19 cellular contexts compared by ENCODE assay signal in genomic region chr14:67733609-67734008, GRCh38. TPM values are rescaled to one million over a fixed set of nuclear protein-coding genes. Genes with fewer than 3 reads are reported as not detected.
DNase-seq lines count a peak whose midpoint lies in the region; ATAC-seq and TF ChIP-seq lines count a peak whose summit lies in the region.
"Had no signal": no experiment of that assay in that cellular context is flagged by ENCODE, and none has a peak within 500 bp of the region (broad histone marks: within the 10 kb centered on the region; RNA-seq: fewer than 3 reads in every experiment).

No MANE protein-coding gene starts in this region.

- H3K4me1 ChIP-seq in effector memory CD4-positive, alpha-beta T cell (ENCODE audit: control insufficient read depth, insufficient read depth, low read length, poor library complexity, severe bottlenecking) = no peaks in the 10 kb centered on the region

- no peaks in the 10 kb centered on the region for H3K36me3 ChIP-seq in brain microvascular endothelial cell (replicated peaks)
- no peaks in the 10 kb centered on the region for H3K36me3 ChIP-seq in effector memory CD4-positive, alpha-beta T cell (ENCODE audit: control insufficient read depth, insufficient read depth, low read length)

- no peak for ATAC-seq in activated CD4-positive, CD25-positive, alpha-beta regulatory T cell treated with anti-CD3 and anti-CD28 coated beads, Interleukin-2, amount 50 U/mL, for 24 hours

- H3K4me1 Mint-ChIP-seq in nephron = peaks cover 41% of the 10 kb centered on the region
- H3K4me1 Mint-ChIP-seq: IgD-negative memory B cell had no signal

- peak overlapping the region; percentile 67 to 93 (median 89) for H3K27ac Mint-ChIP-seq in nephron
- H3K27ac Mint-ChIP-seq: IgD-negative memory B cell had no signal

- peaks cover 9% of the 10 kb centered on the region for H3K27me3 Mint-ChIP-seq in nephron (ENCODE audit: low read depth)
- H3K27me3 Mint-ChIP-seq: IgD-negative memory B cell had no signal

- peak overlapping the region in 1 of 3 experiments; percentile 34 for H3K4me3 Mint-ChIP-seq in nephron
- H3K4me3 Mint-ChIP-seq: IgD-negative memory B cell had no signal

- H3K36me3 Mint-ChIP-seq in nephron (ENCODE audit: low read depth) = no peaks in the 10 kb centered on the region
- H3K36me3 Mint-ChIP-seq: IgD-negative memory B cell had no signal

- H3K4me3 ChIP-seq in brain microvascular endothelial cell (ENCODE audit: low read depth, low read length) = no peak overlapping the region
- no peak overlapping the region for H3K4me3 ChIP-seq in effector memory CD4-positive, alpha-beta T cell (ENCODE audit: insufficient read depth, low read depth, low read length, poor library complexity, severe bottlenecking)
- H3K4me3 ChIP-seq: PC-9 had no signal

- in situ Hi-C loops in brain microvascular endothelial cell (cut with HindIII; ENCODE audit: low pct_ligation_motif_present, low sequenced_read_pairs) = no loop called here

- H3K9me3 Mint-ChIP-seq in nephron = no peaks in the 10 kb centered on the region
- H3K9me3 Mint-ChIP-seq: IgD-negative memory B cell had no signal

- TF ChIP-seq CTCF in brain microvascular endothelial cell (IDR thresholded peaks at IDR 0.05; ENCODE audit: low read depth, low read length, missing control alignments) = no peak
- TF ChIP-seq CTCF in nephron (IDR thresholded peaks at IDR 0.05; ENCODE audit: unreplicated experiment in 3 of 3) = no peak

- DNase-seq in LHCN-M2 (ENCODE audit: low read depth) (peak; percentile 35), brain microvascular endothelial cell (peak; percentile 13), globus pallidus (ENCODE audit: low spot score) (no peak)
- no peak for DNase-seq in activated naive CD4-positive, alpha-beta T cell (lab: John Stamatoyannopoulos, UW)
- DNase-seq in effector memory CD4-positive, alpha-beta T cell = no peak
- DNase-seq: ACHN, Caco-2, DMS153, HCEC 1CT, MV-4-11, NCI-H1417, NCI-H187 treated with DMSO at 0.1 percent for 48 hours, NCI-H345, PC-9, SK-N-SH had no signal

- peaks cover 2% of the 10 kb centered on the region for H3K27me3 ChIP-seq in brain microvascular endothelial cell (replicated peaks)
- H3K27me3 ChIP-seq in effector memory CD4-positive, alpha-beta T cell (replicated peaks; ENCODE audit: control insufficient read depth, insufficient read depth, low read length, poor library complexity, severe bottlenecking) = no peaks in the 10 kb centered on the region

- no peaks in the 10 kb centered on the region for H3K9me3 ChIP-seq in effector memory CD4-positive, alpha-beta T cell (ENCODE audit: control insufficient read depth, low read length)
- H3K9me3 ChIP-seq: Caco-2, SK-N-SH had no signal

- H3K27ac ChIP-seq in brain microvascular endothelial cell = no peak overlapping the region
- H3K27ac ChIP-seq in effector memory CD4-positive, alpha-beta T cell (ENCODE audit: insufficient read depth, low read length, poor library complexity, severe bottlenecking) = no peak overlapping the region
- H3K27ac ChIP-seq: HL-60, PC-9 had no signal

RNA-seq across cellular contexts. Expression of gene RDH12, which starts 31.9 kb away (rescaled TPM):
- not detected in 2 replicates for total RNA-seq in LHCN-M2 (2014; rRNA removed)
- not detected for polyA plus RNA-seq in LHCN-M2 (2012)
- total RNA-seq: Caco-2, PC-9 had no signal
- polyA plus RNA-seq: SK-N-SH had no signal

RNA-seq across cellular contexts. Expression of gene RDH11, which starts 38.0 kb away (rescaled TPM):
- 69.7 and 78.0 TPM in 2 replicates for total RNA-seq in LHCN-M2 (2014; rRNA removed)
- polyA plus RNA-seq in LHCN-M2 (2012) = 32.8 TPM

RNA-seq across cellular contexts. Expression of gene VTI1B, which starts 59.2 kb away (rescaled TPM):
- 48.7 and 52.8 TPM in 2 replicates for total RNA-seq in LHCN-M2 (2014; rRNA removed)
- 121 TPM for polyA plus RNA-seq in LHCN-M2 (2012)

Comparison
In these comparisons a context has a peak if more than half of its experiments do, and no peak if none do; other contexts are left out.
1. DNase-seq: peak in LHCN-M2 (single experiment) and brain microvascular endothelial cell (single experiment); none in globus pallidus (single experiment), activated naive CD4-positive, alpha-beta T cell (0 of 4) and effector memory CD4-positive, alpha-beta T cell (0 of 3).